In the genomic region with DNA sequence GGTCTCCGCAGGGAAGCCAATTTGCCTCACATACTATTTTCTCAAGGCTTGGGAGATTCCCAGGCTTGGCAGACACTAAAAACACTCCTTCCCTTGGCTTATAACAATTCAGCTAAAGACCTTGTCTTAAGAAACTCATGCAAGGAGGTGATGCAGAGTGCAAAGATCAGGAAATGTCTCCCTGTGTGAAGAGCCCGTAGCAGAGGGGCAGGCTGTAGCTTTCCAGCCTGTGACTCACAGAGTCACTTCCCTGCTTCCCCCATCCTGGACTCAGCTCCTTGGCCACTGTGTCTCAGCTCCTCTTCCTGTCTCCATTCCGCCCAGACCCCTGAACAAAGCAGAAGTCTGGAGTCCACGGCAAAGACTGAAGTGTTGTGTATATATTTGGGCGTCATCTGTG, we compare ENCODE assay signal across 2 cellular contexts.
A peak's percentile ranks its signal among the peaks of the same experiment; 100 is the strongest.
TF ChIP-seq lines count a peak whose summit lies in the region.

No MANE protein-coding gene starts in this region.

TF ChIP-seq in liver, 16 proteins besides CTCF, POLR2A, EP300 and RAD21:
- TF ChIP-seq REST (IDR thresholded peaks at IDR 0.05) = no peak
- TF ChIP-seq JUND (IDR thresholded peaks at IDR 0.05) = no peak
- peak in 1 of 2 donors; percentile 12 for TF ChIP-seq RXRA (IDR thresholded peaks at IDR 0.05)
- peak; percentile 73 for TF ChIP-seq NR2F2 (IDR thresholded peaks at IDR 0.05)
- peak; percentile 17 for TF ChIP-seq SP1 (IDR thresholded peaks at IDR 0.05)

TF ChIP-seq in HepG2, 621 proteins besides CTCF, POLR2A, EP300 and RAD21:
- no peak for TF ChIP-seq ZNF710 (CRISPR knock-in tag; IDR thresholded peaks at IDR 0.05; ENCODE audit: borderline replicate concordance)
- TF ChIP-seq, protein P1, sequence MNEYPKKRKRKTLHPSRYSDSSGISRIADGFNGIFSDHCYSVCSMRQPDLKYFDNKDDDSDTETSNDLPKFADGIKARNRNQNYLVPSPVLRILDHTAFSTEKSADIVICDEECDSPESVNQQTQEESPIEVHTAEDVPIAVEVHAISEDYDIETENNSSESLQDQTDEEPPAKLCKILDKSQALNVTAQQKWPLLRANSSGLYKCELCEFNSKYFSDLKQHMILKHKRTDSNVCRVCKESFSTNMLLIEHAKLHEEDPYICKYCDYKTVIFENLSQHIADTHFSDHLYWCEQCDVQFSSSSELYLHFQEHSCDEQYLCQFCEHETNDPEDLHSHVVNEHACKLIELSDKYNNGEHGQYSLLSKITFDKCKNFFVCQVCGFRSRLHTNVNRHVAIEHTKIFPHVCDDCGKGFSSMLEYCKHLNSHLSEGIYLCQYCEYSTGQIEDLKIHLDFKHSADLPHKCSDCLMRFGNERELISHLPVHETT (CRISPR knock-in tag; conservative IDR thresholded peaks at IDR 0.05) = no peak
- no peak for TF ChIP-seq NCOR1 (IDR thresholded peaks at IDR 0.05; ENCODE audit: borderline replicate concordance, low read length)
- no peak for TF ChIP-seq ZBTB42 (CRISPR knock-in tag; IDR thresholded peaks at IDR 0.05)
- TF ChIP-seq MAZ (IDR thresholded peaks at IDR 0.05; ENCODE audit: borderline replicate concordance, low read depth, low read length) = no peak
- TF ChIP-seq MAZ (CRISPR knock-in tag; IDR thresholded peaks at IDR 0.05; ENCODE audit: low read depth) = no peak
